ENCODE assay signal across 8 cellular contexts in genomic region chr14:64506751-64507150, GRCh38. TPM values are rescaled to one million over a fixed set of nuclear protein-coding genes. Genes with fewer than 3 reads are reported as not detected.
DNase-seq lines count a peak whose midpoint lies in the region; ATAC-seq and TF ChIP-seq lines count a peak whose summit lies in the region.

No MANE protein-coding gene starts in this region.

- 31 to 49% (median 36%) methylated on average over 3 of the region's 3 CpGs for WGBS in stomach, 5 donors

- DNase-seq in activated CD4-positive, alpha-beta T cell treated with anti-CD3 and anti-CD28 coated beads, Interleukin-2, amount 10 ng/mL, durations not matched to agents 24 days and 14 days, result peak; percentile 64
- no peak for DNase-seq in activated CD4-positive, alpha-beta T cell treated with anti-CD3 and anti-CD28 coated beads, Interleukin-2, amount 50 U/mL, for 4 hours
- no peak for DNase-seq in activated B cell treated with CpG ODN at 0.5 μM for 24 hours
- DNase-seq in germinal center (ENCODE audit: low spot score), result peak; percentile 29
- DNase-seq in stomach, result no peak
- no peak for DNase-seq in D341Med (ENCODE audit: low spot score)

- H3K4me1 ChIP-seq in stomach, result peaks cover 47 to 78% (median 63%) of the 10 kb centered on the region in 4 donors

- no peaks in the 10 kb centered on the region for H3K36me3 ChIP-seq in stomach

- no peaks in the 10 kb centered on the region for H3K27me3 ChIP-seq in stomach

- TF ChIP-seq CTCF in activated B cell treated with CpG ODN at 0.5 μM for 24 hours (IDR thresholded peaks at IDR 0.05), result no peak
- no peak for TF ChIP-seq CTCF in stomach (IDR thresholded peaks at IDR 0.05)

- peak overlapping the region in 4 of 5 donors; percentile 93 to 100 (median 98) for H3K27ac ChIP-seq in stomach

- peak overlapping the region; percentile 94 for H3K4me3 Mint-ChIP-seq in activated CD4-positive, alpha-beta T cell treated with anti-CD3 and anti-CD28 coated beads, Interleukin-2, amount 10 ng/mL, durations not matched to agents 24 days and 14 days
- peak overlapping the region; percentile 97 for H3K4me3 Mint-ChIP-seq in activated B cell treated with CpG ODN at 0.5 μM for 24 hours

- peak overlapping the region; percentile 60 to 88 (median 72) for H3K4me3 ChIP-seq in stomach

- POLR2A ChIA-PET in activated B cell treated with CpG ODN at 0.5 μM for 24 hours (lab: Charles Lee), result interaction anchor here (1.3 to 3.0 kb wide), 2 partner anchors 37 to 119 kb away, joined by 3 to 11 read pairs; partner anchors contain the start of gene MTHFD1

- intact Hi-C loops in activated CD4-positive, alpha-beta T cell treated with anti-CD3 and anti-CD28 coated beads, Interleukin-2, amount 10 ng/mL, durations not matched to agents 24 days and 14 days (cut with micrococcal nuclease), result loop anchor here (5.0 kb wide), 2 partner anchors 481 to 654 kb away; partner anchors contain the start of genes FNTB and SYNE2
- intact Hi-C loops in activated B cell treated with CpG ODN at 0.5 μM for 24 hours (cut with micrococcal nuclease) (loop anchor here (10.0 kb wide), 3 partner anchors 478 to 1032 kb away; partner anchors contain the start of genes FNTB and SYNE2), stomach (cut with DNase I; ENCODE audit: low total_unique reads) (no loop called here)

- peak overlapping the region; percentile 100 for H3K27ac Mint-ChIP-seq in activated CD4-positive, alpha-beta T cell treated with anti-CD3 and anti-CD28 coated beads, Interleukin-2, amount 10 ng/mL, durations not matched to agents 24 days and 14 days
- peak overlapping the region; percentile 100 for H3K27ac Mint-ChIP-seq in activated B cell treated with CpG ODN at 0.5 μM for 24 hours

- no peaks in the 10 kb centered on the region for H3K9me3 Mint-ChIP-seq in activated CD4-positive, alpha-beta T cell treated with anti-CD3 and anti-CD28 coated beads, Interleukin-2, amount 10 ng/mL, durations not matched to agents 24 days and 14 days
- H3K9me3 Mint-ChIP-seq in activated B cell treated with CpG ODN at 0.5 μM for 24 hours, result no peaks in the 10 kb centered on the region

- H3K9me3 ChIP-seq in stomach, result no peaks in the 10 kb centered on the region

- peaks cover 32% of the 10 kb centered on the region for H3K36me3 Mint-ChIP-seq in activated CD4-positive, alpha-beta T cell treated with anti-CD3 and anti-CD28 coated beads, Interleukin-2, amount 10 ng/mL, durations not matched to agents 24 days and 14 days (ENCODE audit: low read depth)
- H3K36me3 Mint-ChIP-seq in activated B cell treated with CpG ODN at 0.5 μM for 24 hours (ENCODE audit: low read depth), result peaks cover 26% of the 10 kb centered on the region

- ATAC-seq in activated B cell treated with CpG ODN at 0.5 μM for 24 hours (ENCODE audit: low read depth) (no peak), HG03469 (IDR thresholded peaks at IDR 0.05; ENCODE audit: unreplicated experiment) (no peak), HG03432 (IDR thresholded peaks at IDR 0.05; ENCODE audit: unreplicated experiment) (no peak)

- CTCF ChIA-PET in activated B cell treated with CpG ODN at 0.5 μM for 24 hours (lab: Charles Lee), result interaction anchor here (1.5 kb wide), 1 partner anchor 77 kb away, joined by 3 read pairs; no protein-coding TSS in a partner anchor

- peaks cover 1% of the 10 kb centered on the region for H3K27me3 Mint-ChIP-seq in activated CD4-positive, alpha-beta T cell treated with anti-CD3 and anti-CD28 coated beads, Interleukin-2, amount 10 ng/mL, durations not matched to agents 24 days and 14 days
- H3K27me3 Mint-ChIP-seq in activated B cell treated with CpG ODN at 0.5 μM for 24 hours, result no peaks in the 10 kb centered on the region

- H3K4me1 Mint-ChIP-seq in activated CD4-positive, alpha-beta T cell treated with anti-CD3 and anti-CD28 coated beads, Interleukin-2, amount 10 ng/mL, durations not matched to agents 24 days and 14 days, result peaks cover 63% of the 10 kb centered on the region
- H3K4me1 Mint-ChIP-seq in activated B cell treated with CpG ODN at 0.5 μM for 24 hours, result peaks cover 79% of the 10 kb centered on the region

- no peak for TF ChIP-seq EP300 in stomach (IDR thresholded peaks at IDR 0.05)

- TF ChIP-seq POLR2A in stomach (IDR thresholded peaks at IDR 0.05), result no peak

RNA-seq across cellular contexts. Expression of gene ZBTB1, which starts 2.2 kb away (rescaled TPM):
- total RNA-seq in activated CD4-positive, alpha-beta T cell treated with anti-CD3 and anti-CD28 coated beads, Interleukin-2, amount 10 ng/mL, durations not matched to agents 24 days and 14 days, result 45.4 and 46.5 TPM in 2 replicates
- total RNA-seq in activated B cell treated with CpG ODN at 0.5 μM for 24 hours (56.5 and 60.7 TPM in 2 replicates), stomach (100 to 1,000 TPM in 1 of 5 donors, 10 to 100 TPM in 4; 32.6 to 137 (median 44.9) TPM)
- polyA plus RNA-seq in stomach, result 10 to 100 TPM in 2 of 3 donors, 1 to 10 TPM in 1; 9.8 to 14.5 (median 11.5) TPM

RNA-seq across cellular contexts. Expression of gene ZBTB25, which starts 3.1 kb away (rescaled TPM):
- 21.8 and 22.2 TPM in 2 replicates for total RNA-seq in activated CD4-positive, alpha-beta T cell treated with anti-CD3 and anti-CD28 coated beads, Interleukin-2, amount 10 ng/mL, durations not matched to agents 24 days and 14 days
- total RNA-seq in activated B cell treated with CpG ODN at 0.5 μM for 24 hours (20.9 and 29.1 TPM in 2 replicates), stomach (10 to 100 TPM in 1 of 5 donors, 1 to 10 TPM in 4; 2.3 to 10.1 (median 5.4) TPM)
- polyA plus RNA-seq in stomach, result 1 to 10 TPM; 2.4 to 2.9 (median 2.6) TPM

RNA-seq across cellular contexts. Expression of gene HSPA2, which starts 33.8 kb away (rescaled TPM):
- 8.1 TPM in 2 replicates for total RNA-seq in activated CD4-positive, alpha-beta T cell treated with anti-CD3 and anti-CD28 coated beads, Interleukin-2, amount 10 ng/mL, durations not matched to agents 24 days and 14 days
- total RNA-seq in activated B cell treated with CpG ODN at 0.5 μM for 24 hours (3.8 and 5.4 TPM in 2 replicates), stomach (10 to 100 TPM in 4 of 5 donors, under 1 TPM in 1; under 0.01 to 29.3 (median 16.9) TPM)
- polyA plus RNA-seq in stomach, result 10 to 100 TPM in 1 of 3 donors, 1 to 10 TPM in 2; 3.5 to 27.5 (median 5.6) TPM

RNA-seq across cellular contexts. Expression of gene AKAP5, which starts 41.5 kb away (rescaled TPM):
- 0.90 and 0.98 TPM in 2 replicates for total RNA-seq in activated CD4-positive, alpha-beta T cell treated with anti-CD3 and anti-CD28 coated beads, Interleukin-2, amount 10 ng/mL, durations not matched to agents 24 days and 14 days
- total RNA-seq in activated B cell treated with CpG ODN at 0.5 μM for 24 hours (4.3 and 5.1 TPM in 2 replicates), stomach (1 to 10 TPM in 2 of 5 donors, under 1 TPM in 1, not detected in 2; 0.72 to 3.2 (median 1.3) TPM)
- under 1 TPM in 2 of 3 donors, not detected in 1; 0.15 to 0.25 TPM for polyA plus RNA-seq in stomach

RNA-seq across cellular contexts. Expression of gene PPP1R36, which starts 43.0 kb away (rescaled TPM):
- 0.31 and 0.33 TPM in 2 replicates for total RNA-seq in activated CD4-positive, alpha-beta T cell treated with anti-CD3 and anti-CD28 coated beads, Interleukin-2, amount 10 ng/mL, durations not matched to agents 24 days and 14 days
- not detected in 2 replicates for total RNA-seq in activated B cell treated with CpG ODN at 0.5 μM for 24 hours
- total RNA-seq in stomach, result 1 to 10 TPM in 2 of 5 donors, not detected in 3; 4.1 to 6.2 TPM
- 10 to 100 TPM in 1 of 3 donors, 1 to 10 TPM in 2; 3.2 to 13.1 (median 6.8) TPM for polyA plus RNA-seq in stomach

Comparison
In these comparisons a context has a peak if more than half of its experiments do, and no peak if none do; other contexts are left out.
1. DNase-seq: peak in activated CD4-positive, alpha-beta T cell treated with anti-CD3 and anti-CD28 coated beads, Interleukin-2, amount 10 ng/mL, durations not matched to agents 24 days and 14 days (single experiment) and germinal center (single experiment); none in activated CD4-positive, alpha-beta T cell treated with anti-CD3 and anti-CD28 coated beads, Interleukin-2, amount 50 U/mL, for 4 hours (0 of 2), activated B cell treated with CpG ODN at 0.5 μM for 24 hours (single experiment), stomach (single experiment) and D341Med (single experiment).